In the genomic region with DNA sequence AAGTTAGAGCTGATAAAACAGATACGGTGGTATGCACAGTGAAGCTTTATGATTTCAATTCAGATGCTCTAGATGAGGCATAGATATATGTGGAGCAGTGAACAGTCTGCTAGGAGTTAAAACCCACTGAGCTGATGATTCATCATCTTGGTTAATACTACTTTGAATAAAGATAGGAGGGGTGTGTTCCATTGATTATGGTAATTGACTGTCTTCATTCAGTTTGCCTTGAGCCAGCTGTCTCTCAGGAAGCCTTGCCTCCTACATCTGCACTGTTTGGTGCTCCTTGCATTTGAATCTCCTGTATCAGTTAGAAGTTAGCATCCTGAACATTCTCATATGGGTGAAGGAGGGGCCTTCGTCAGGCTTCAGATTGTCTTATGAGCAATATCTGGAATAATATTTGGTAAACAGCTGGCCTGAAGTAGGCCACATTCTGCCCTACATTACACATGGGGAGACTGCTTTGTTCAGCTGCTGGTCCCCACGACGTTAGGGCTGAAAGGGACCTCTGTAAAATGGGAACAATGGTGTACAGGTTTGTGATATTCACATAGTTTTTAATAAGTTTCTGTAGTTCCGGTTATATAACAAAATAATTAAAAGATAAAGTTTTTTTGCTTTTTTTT, we compare ENCODE assay signal across 8 cellular contexts. TPM values are rescaled to one million over a fixed set of nuclear protein-coding genes. Genes with fewer than 3 reads are reported as not detected.
DNase-seq lines count a peak whose midpoint lies in the region; ATAC-seq, FAIRE-seq and TF ChIP-seq lines count a peak whose summit lies in the region.

No MANE protein-coding gene starts in this region.

- H4K20me1 ChIP-seq in IMR-90 (ENCODE audit: insufficient read depth, low read length): peaks cover 82% of the 10 kb centered on the region
- peaks cover 84% of the 10 kb centered on the region for H4K20me1 ChIP-seq in astrocyte (ENCODE audit: insufficient read depth, low read length)

- H3K36me3 ChIP-seq in IMR-90 (ENCODE audit: control insufficient read depth, insufficient read depth, low read length) (peaks cover 3% of the 10 kb centered on the region; the same call in 1 of the 2 replicates), astrocyte (ENCODE audit: insufficient read depth, low read length) (peaks cover 6% of the 10 kb centered on the region), neutrophil (no peaks in the 10 kb centered on the region), stomach (no peaks in the 10 kb centered on the region)

- H3K9me1 ChIP-seq in IMR-90 (ENCODE audit: insufficient read depth, low read length): peaks cover 18% of the 10 kb centered on the region

- no TSS peak for BruUV-seq in IMR-90 (replicated peaks; lab: Mats Ljungman, UMichigan)

- no peak overlapping the region for H3K9ac ChIP-seq in IMR-90 (ENCODE audit: low read depth, low read length)
- H3K9ac ChIP-seq in astrocyte (ENCODE audit: low read length): no peak overlapping the region

- peaks cover 2% of the 10 kb centered on the region for H3K9me3 Mint-ChIP-seq in astrocyte (ENCODE audit: unreplicated experiment)

- no peak overlapping the region for H2AK5ac ChIP-seq in IMR-90 (ENCODE audit: low read depth, low read length)

- DNase-seq in GM03348 (ENCODE audit: low spot score) (peak; percentile 27), IMR-90 (peak; percentile 65), astrocyte (ENCODE audit: low read depth) (peak; percentile 59), stomach (no peak), NCI-H2227 treated with DMSO at 0.1 percent for 48 hours (lab: John Stamatoyannopoulos, UW) (no peak), islet precursor cell (no peak), HEK293T (ENCODE audit: extremely low spot score) (no peak)

- no peak overlapping the region for H2BK120ac ChIP-seq in IMR-90 (ENCODE audit: low read depth, low read length)

- H3K27ac Mint-ChIP-seq in astrocyte (ENCODE audit: unreplicated experiment): no peak overlapping the region

- H4K8ac ChIP-seq in IMR-90 (ENCODE audit: low read depth in 2 of 2, low read length in 2 of 2): no peak overlapping the region

- no peak for TF ChIP-seq POLR2A in IMR-90 (IDR thresholded peaks at IDR 0.05; ENCODE audit: low read depth, low read length)
- TF ChIP-seq POLR2A in stomach (IDR thresholded peaks at IDR 0.05): no peak

- no peak overlapping the region for H3K27ac ChIP-seq in IMR-90 (ENCODE audit: insufficient read depth, low read length)
- no peak overlapping the region for H3K27ac ChIP-seq in astrocyte (ENCODE audit: low read depth, low read length)
- peak overlapping the region; percentile 66 for H3K27ac ChIP-seq in neutrophil
- peak overlapping the region in 2 of 5 donors; percentile 26 to 40 for H3K27ac ChIP-seq in stomach

- dilution Hi-C loops in IMR-90 (cut with HindIII; ENCODE audit: low sequenced_read_pairs, unreplicated experiment): no loop called here

- no peak overlapping the region for H2BK15ac ChIP-seq in IMR-90 (ENCODE audit: low read depth, low read length)

- peaks cover 34% of the 10 kb centered on the region for H3K4me1 Mint-ChIP-seq in astrocyte (ENCODE audit: low read depth, unreplicated experiment)

- no peak overlapping the region for H3K14ac ChIP-seq in IMR-90 (replicated peaks; ENCODE audit: low read depth, low read length)

- TF ChIP-seq RAD21 in IMR-90 (IDR thresholded peaks at IDR 0.05; ENCODE audit: low read length): no peak

- H2AFZ ChIP-seq in IMR-90 (replicated peaks; ENCODE audit: low read length, poor library complexity) (no peak overlapping the region), astrocyte (ENCODE audit: low read depth, low read length) (no peak overlapping the region)

- H2AK9ac ChIP-seq in IMR-90 (replicated peaks; ENCODE audit: low read depth, low read length, poor library complexity): no peak overlapping the region

- no peak overlapping the region for H2BK5ac ChIP-seq in IMR-90 (ENCODE audit: low read depth, low read length, poor library complexity, severe bottlenecking)

- H3K4me2 ChIP-seq in IMR-90 (ENCODE audit: low read depth, low read length) (0 out of 2 replicates have a peak overlapping the region, but pooled peaks have one; percentile 21), astrocyte (ENCODE audit: low read length) (peak overlapping the region; percentile 37)

- intact Hi-C loops in IMR-90 (cut with micrococcal nuclease): no loop called here
- intact Hi-C loops in stomach (cut with DNase I; ENCODE audit: low total_unique reads): no loop called here

- H3K56ac ChIP-seq in IMR-90 (ENCODE audit: extremely low read depth, insufficient read depth, low read length): no peak overlapping the region

- no peak overlapping the region for H3K4ac ChIP-seq in IMR-90 (ENCODE audit: low read depth, low read length)

- no peak overlapping the region for H2BK20ac ChIP-seq in IMR-90 (ENCODE audit: low read depth, low read length)

- H3K36me3 Mint-ChIP-seq in astrocyte (ENCODE audit: low read depth, unreplicated experiment): peaks cover 8% of the 10 kb centered on the region

- H3K4me3 ChIP-seq in IMR-90 (ENCODE audit: insufficient read depth, low read depth, low read length) (no peak overlapping the region), astrocyte (ENCODE audit: insufficient read depth, low read depth, low read length) (no peak overlapping the region), neutrophil (ENCODE audit: low read depth in 1 of 2, low read length in 1 of 2) (peak overlapping the region in 1 of 2 experiments; percentile 17), stomach (no peak overlapping the region)

- CTCF ChIA-PET in IMR-90 (lab: Yijun Ruan, JAX) (interaction anchor here (1.0 kb wide), 1 partner anchor 50 kb away, joined by 5 read pairs; no protein-coding TSS in a partner anchor), HEK293T (lab: Yijun Ruan, JAX) (interaction anchor here (1.0 to 2.4 kb wide), 3 partner anchors 12 to 121 kb away, joined by 3 to 6 read pairs (median 3); no protein-coding TSS in a partner anchor)

- H3K4me3 Mint-ChIP-seq in astrocyte (ENCODE audit: unreplicated experiment): no peak overlapping the region

- H3K18ac ChIP-seq in IMR-90 (ENCODE audit: low read depth, low read length): no peak overlapping the region

- POLR2A ChIA-PET in IMR-90 (lab: Charles Lee; ENCODE audit: unreplicated experiment) (no interaction called here), HEK293T (lab: Yijun Ruan, JAX) (interaction anchor here (1.6 to 1.8 kb wide), 2 partner anchors 12 to 14 kb away, joined by 5 to 6 read pairs; a partner anchor contains a TSS)

- peak; percentile 79 for ATAC-seq in IMR-90 (ENCODE audit: low read depth)

- no peak overlapping the region for H3K23ac ChIP-seq in IMR-90 (ENCODE audit: low read depth, low read length)

- TF ChIP-seq EP300 in stomach (IDR thresholded peaks at IDR 0.05): no peak

- in situ Hi-C loops in IMR-90 (cut with MboI; ENCODE audit: low sequenced_read_pairs): no loop called here

- TF ChIP-seq CTCF in IMR-90 (conservative IDR thresholded peaks at IDR 0.05; ENCODE audit: low read depth, low read length): no peak
- TF ChIP-seq CTCF in astrocyte (IDR thresholded peaks at IDR 0.05; ENCODE audit: insufficient read depth, low read depth, low read length): no peak
- no peak for TF ChIP-seq CTCF in neutrophil (IDR thresholded peaks at IDR 0.05)
- TF ChIP-seq CTCF in stomach (IDR thresholded peaks at IDR 0.05): no peak

- peaks cover 100% of the 10 kb centered on the region for H3K79me2 ChIP-seq in astrocyte (ENCODE audit: insufficient read depth, low read length)

- H3K27me3 ChIP-seq in IMR-90 (ENCODE audit: control insufficient read depth, insufficient read depth, low read length): no peaks in the 10 kb centered on the region
- H3K27me3 ChIP-seq in astrocyte (ENCODE audit: insufficient read depth, low read length): no peaks in the 10 kb centered on the region
- no peaks in the 10 kb centered on the region for H3K27me3 ChIP-seq in neutrophil
- H3K27me3 ChIP-seq in stomach: no peaks in the 10 kb centered on the region

- WGBS in IMR-90 (ENCODE audit: extremely low coverage in 2 of 2, insufficient read length in 1 of 2), 2 experiments: 0% methylated on average over 1 of the region's 5 CpGs; no CpG with 5 or more reads in 1 of the 2 experiments
- WGBS in stomach, 5 donors: 56 to 67% (median 65%) methylated on average over 5 of the region's 5 CpGs

- peaks cover 12% of the 10 kb centered on the region for H3K4me1 ChIP-seq in IMR-90 (ENCODE audit: control insufficient read depth, insufficient read depth, low read length)
- H3K4me1 ChIP-seq in astrocyte (ENCODE audit: insufficient read depth, low read length): peaks cover 22% of the 10 kb centered on the region
- H3K4me1 ChIP-seq in neutrophil (ENCODE audit: control insufficient read depth in 1 of 2, insufficient read depth in 1 of 2, low read depth in 1 of 2, low read length in 1 of 2): peaks cover 77 to 95% of the 10 kb centered on the region in 2 experiments
- peaks cover 30 to 92% (median 48%) of the 10 kb centered on the region in 4 donors for H3K4me1 ChIP-seq in stomach

- no peaks in the 10 kb centered on the region for H3K27me3 Mint-ChIP-seq in astrocyte (ENCODE audit: low read depth, unreplicated experiment)

- no peak for FAIRE-seq in astrocyte (lab: Jason Lieb, UNC)

- no peaks in the 10 kb centered on the region for H3K9me3 ChIP-seq in IMR-90 (ENCODE audit: control insufficient read depth, insufficient read depth, low read length)
- no peaks in the 10 kb centered on the region for H3K9me3 ChIP-seq in astrocyte (ENCODE audit: insufficient read depth, low read depth, low read length)
- no peaks in the 10 kb centered on the region for H3K9me3 ChIP-seq in neutrophil
- H3K9me3 ChIP-seq in stomach: no peaks in the 10 kb centered on the region

- H4K5ac ChIP-seq in IMR-90 (ENCODE audit: low read depth, low read length): no peak overlapping the region

- peaks cover 0 to 64% of the 10 kb centered on the region in 2 experiments; a peak in 2 of 4 replicates for H3K79me1 ChIP-seq in IMR-90 (ENCODE audit: low read depth in 1 of 2, low read length in 2 of 2)

- no peak overlapping the region for H4K91ac ChIP-seq in IMR-90 (ENCODE audit: insufficient read depth, low read depth, low read length)

TF ChIP-seq in IMR-90, 13 proteins besides CTCF, POLR2A, EP300 and RAD21 (continues in another document):
- TF ChIP-seq CEBPB (IDR thresholded peaks at IDR 0.05; ENCODE audit: low read depth, low read length): no peak
- no peak for TF ChIP-seq RFX5 (IDR thresholded peaks at IDR 0.05; ENCODE audit: low read depth, low read length)
- no peak for TF ChIP-seq MAFK (IDR thresholded peaks at IDR 0.05; ENCODE audit: low read depth, low read length)
- TF ChIP-seq SMC3 (IDR thresholded peaks at IDR 0.05; ENCODE audit: low read depth, low read length): no peak

TF ChIP-seq in HEK293T, 16 proteins besides CTCF, POLR2A, EP300 and RAD21:
- TF ChIP-seq FOXK2 (IDR thresholded peaks at IDR 0.05) (no peak), BHLHE40 (IDR thresholded peaks at IDR 0.05; ENCODE audit: borderline replicate concordance) (no peak)

RNA-seq across cellular contexts. Expression of a gene that starts 13.3 kb away (rescaled TPM):
- total RNA-seq in IMR-90 (2012; rRNA removed): 124 and 130 TPM in 2 replicates
- 80.8 and 89.4 TPM in 2 replicates for polyA plus RNA-seq in IMR-90 (2012; rRNA removed)
- 39.5 and 39.9 TPM in 2 replicates for polyA plus RNA-seq in IMR-90 (2012; cell fraction: cytosol; rRNA removed)
- polyA plus RNA-seq in IMR-90 (2012; cell fraction: nucleus; rRNA removed; ENCODE audit: low replicate concordance): 90.5 and 219 TPM in 2 replicates
- total RNA-seq in astrocyte: 204 and 231 TPM in 2 replicates
- 10 to 100 TPM; 15.6 to 71.6 (median 29.0) TPM for total RNA-seq in stomach
- 10 to 100 TPM in 2 of 3 donors, 1 to 10 TPM in 1; 9.6 to 41.8 (median 18.6) TPM for polyA plus RNA-seq in stomach

Comparison
In these comparisons a context has a peak if more than half of its experiments do, and no peak if none do; other contexts are left out.
1. DNase-seq: peak in GM03348 (single experiment), IMR-90 (single experiment) and astrocyte (single experiment); none in stomach (single experiment), NCI-H2227 treated with DMSO at 0.1 percent for 48 hours (single experiment), islet precursor cell (single experiment) and HEK293T (single experiment).